Comparison of ENCODE assay signal across 2 cellular contexts in the genomic region with DNA sequence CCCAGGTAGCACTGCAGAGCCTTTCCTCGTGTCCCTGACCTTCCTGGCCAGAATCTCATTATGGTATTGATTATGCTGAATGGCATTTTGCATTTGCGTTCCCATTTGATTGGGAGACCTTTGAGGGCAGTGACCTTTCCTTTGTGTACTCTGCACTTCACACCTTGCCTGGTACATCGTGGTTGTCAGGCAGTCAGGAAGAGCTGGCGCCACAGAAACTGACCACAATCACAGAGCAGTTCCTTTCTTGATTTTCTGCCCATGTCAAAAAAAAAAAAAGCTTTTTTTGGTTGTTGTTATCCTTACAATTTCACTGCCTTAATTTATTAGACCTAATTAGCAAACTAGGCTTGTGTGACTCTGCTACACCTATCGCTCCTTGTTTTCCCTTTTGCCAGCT.
TF ChIP-seq lines count a peak whose summit lies in the region.

No MANE protein-coding gene starts in this region.

TF ChIP-seq in HepG2, 621 proteins besides CTCF, POLR2A, EP300 and RAD21 (continues in another document):
- TF ChIP-seq KDM2A (CRISPR knock-in tag; IDR thresholded peaks at IDR 0.05; ENCODE audit: borderline replicate concordance, low read depth) (no peak), MXD3 (CRISPR knock-in tag; IDR thresholded peaks at IDR 0.05) (no peak), ZNF605 (CRISPR knock-in tag; IDR thresholded peaks at IDR 0.05) (no peak), MEIS1 (CRISPR knock-in tag; IDR thresholded peaks at IDR 0.05; ENCODE audit: borderline replicate concordance) (no peak), ARID3A (IDR thresholded peaks at IDR 0.05; ENCODE audit: low read depth, low read length) (no peak), ZNF232 (CRISPR knock-in tag; IDR thresholded peaks at IDR 0.05; ENCODE audit: borderline replicate concordance) (no peak), ZNF329 (CRISPR knock-in tag; IDR thresholded peaks at IDR 0.05; ENCODE audit: low read depth) (no peak), ZNF430 (CRISPR knock-in tag; IDR thresholded peaks at IDR 0.05) (no peak), GATA4 (IDR thresholded peaks at IDR 0.05; ENCODE audit: borderline replicate concordance, low read depth) (no peak), TCF12 (IDR thresholded peaks at IDR 0.05) (no peak), TCF12 (CRISPR knock-in tag; IDR thresholded peaks at IDR 0.05) (no peak), HNF1A (IDR thresholded peaks at IDR 0.05; ENCODE audit: low read depth) (no peak), HNF1A (CRISPR knock-in tag; IDR thresholded peaks at IDR 0.05; ENCODE audit: borderline replicate concordance) (no peak), ISX (CRISPR knock-in tag; conservative IDR thresholded peaks at IDR 0.05) (no peak), ZBTB3 (CRISPR knock-in tag; IDR thresholded peaks at IDR 0.05; ENCODE audit: borderline replicate concordance, low read depth) (no peak), BORCS8-MEF2B (CRISPR knock-in tag; IDR thresholded peaks at IDR 0.05) (no peak), ZNF773 (CRISPR knock-in tag; IDR thresholded peaks at IDR 0.05; ENCODE audit: borderline replicate concordance) (no peak)
- TF ChIP-seq, protein P1, sequence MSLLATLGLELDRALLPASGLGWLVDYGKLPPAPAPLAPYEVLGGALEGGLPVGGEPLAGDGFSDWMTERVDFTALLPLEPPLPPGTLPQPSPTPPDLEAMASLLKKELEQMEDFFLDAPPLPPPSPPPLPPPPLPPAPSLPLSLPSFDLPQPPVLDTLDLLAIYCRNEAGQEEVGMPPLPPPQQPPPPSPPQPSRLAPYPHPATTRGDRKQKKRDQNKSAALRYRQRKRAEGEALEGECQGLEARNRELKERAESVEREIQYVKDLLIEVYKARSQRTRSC (CRISPR knock-in tag; IDR thresholded peaks at IDR 0.05; ENCODE audit: low read depth): no peak

TF ChIP-seq in H1, 55 proteins besides CTCF, POLR2A, EP300 and RAD21:
- TF ChIP-seq TEAD4 (IDR thresholded peaks at IDR 0.05; ENCODE audit: low read depth, low read length): no peak
- no peak for TF ChIP-seq SAP30 (IDR thresholded peaks at IDR 0.05; ENCODE audit: insufficient read depth, insufficient replicate concordance, low read length)
- TF ChIP-seq BRCA1 (IDR thresholded peaks at IDR 0.05; ENCODE audit: low read depth, low read length): no peak
TF ChIP-seq in H1: peak in this region for 0.
